8 cellular contexts compared by ENCODE assay signal in the genomic region with DNA sequence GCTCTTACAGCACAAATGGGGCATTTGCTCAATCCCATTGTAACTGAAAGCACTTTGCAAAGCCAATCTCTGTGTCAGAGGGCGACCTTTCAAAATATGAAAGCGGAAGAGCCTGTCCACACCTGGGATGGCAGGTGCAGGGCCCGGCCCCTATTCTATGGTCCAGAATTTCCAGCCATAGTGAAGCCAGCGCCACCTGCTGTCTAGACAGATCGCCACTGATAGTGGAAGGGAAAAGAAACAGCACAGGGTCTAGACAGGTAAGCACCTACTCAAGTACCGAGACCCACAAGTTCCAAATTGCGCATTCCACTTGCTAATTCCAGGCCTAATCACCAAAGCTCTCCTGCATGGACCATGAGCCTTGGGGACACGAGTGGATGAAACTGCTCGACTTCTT.
DNase-seq lines count a peak whose midpoint lies in the region; ATAC-seq and TF ChIP-seq lines count a peak whose summit lies in the region.

No MANE protein-coding gene starts in this region.

- intact Hi-C loops in CD14-positive monocyte (cut with micrococcal nuclease), result no loop called here
- intact Hi-C loops in left ventricle myocardium inferior (cut with micrococcal nuclease), result no loop called here

- no peaks in the 10 kb centered on the region for H3K36me3 Mint-ChIP-seq in CD14-positive monocyte

- ATAC-seq in GM19043 (IDR thresholded peaks at IDR 0.05; ENCODE audit: low read depth, unreplicated experiment) (peak; percentile 57), HG02973 (IDR thresholded peaks at IDR 0.05; ENCODE audit: unreplicated experiment) (no peak)

- H3K27ac ChIP-seq in left ventricle myocardium inferior (replicated peaks), result no peak overlapping the region
- H3K27ac ChIP-seq in effector memory CD4-positive, alpha-beta T cell (ENCODE audit: insufficient read depth, low read length, poor library complexity, severe bottlenecking), result no peak overlapping the region

- H3K27me3 Mint-ChIP-seq in CD14-positive monocyte (ENCODE audit: low read depth in 3 of 3), result peaks cover 0 to 5% (median 5%) of the 10 kb centered on the region in 3 donors

- H3K4me1 Mint-ChIP-seq in CD14-positive monocyte, result no peaks in the 10 kb centered on the region

- H3K4me3 Mint-ChIP-seq in CD14-positive monocyte, result no peak overlapping the region

- H3K9ac ChIP-seq in NT2/D1 (ENCODE audit: insufficient read length, low read depth), result no peak overlapping the region

- H3K4me3 ChIP-seq in NT2/D1 (ENCODE audit: insufficient read length, low read depth), result no peak overlapping the region
- H3K4me3 ChIP-seq in left ventricle myocardium inferior, result no peak overlapping the region
- H3K4me3 ChIP-seq in effector memory CD4-positive, alpha-beta T cell (ENCODE audit: insufficient read depth, low read depth, low read length, poor library complexity, severe bottlenecking), result no peak overlapping the region

- no peak for DNase-seq in CD14-positive monocyte (ENCODE audit: low spot score)
- DNase-seq in NT2/D1 (ENCODE audit: low read depth, low spot score), result peak; percentile 50
- no peak for DNase-seq in left ventricle myocardium inferior
- no peak for DNase-seq in NCI-H187 (lab: John Stamatoyannopoulos, UW)
- no peak for DNase-seq in effector memory CD4-positive, alpha-beta T cell
- no peak for DNase-seq in cerebellum (ENCODE audit: low spot score)

- H3K9me3 ChIP-seq in NT2/D1 (ENCODE audit: insufficient read depth, low read length), result no peaks in the 10 kb centered on the region
- no peaks in the 10 kb centered on the region for H3K9me3 ChIP-seq in left ventricle myocardium inferior (replicated peaks)
- no peaks in the 10 kb centered on the region for H3K9me3 ChIP-seq in effector memory CD4-positive, alpha-beta T cell (ENCODE audit: control insufficient read depth, low read length)

- peaks cover 0 to 1% (median 0%) of the 10 kb centered on the region in 7 donors for H3K9me3 Mint-ChIP-seq in CD14-positive monocyte

- no peaks in the 10 kb centered on the region for H3K4me1 ChIP-seq in NT2/D1 (ENCODE audit: insufficient read depth, insufficient read length)
- no peaks in the 10 kb centered on the region for H3K4me1 ChIP-seq in left ventricle myocardium inferior
- no peaks in the 10 kb centered on the region for H3K4me1 ChIP-seq in effector memory CD4-positive, alpha-beta T cell (ENCODE audit: control insufficient read depth, insufficient read depth, low read length, poor library complexity, severe bottlenecking)

- no peaks in the 10 kb centered on the region for H3K36me3 ChIP-seq in NT2/D1 (ENCODE audit: insufficient read depth, insufficient read length, low read length)
- no peaks in the 10 kb centered on the region for H3K36me3 ChIP-seq in left ventricle myocardium inferior
- no peaks in the 10 kb centered on the region for H3K36me3 ChIP-seq in effector memory CD4-positive, alpha-beta T cell (ENCODE audit: control insufficient read depth, insufficient read depth, low read length)

- TF ChIP-seq CTCF in CD14-positive monocyte (IDR thresholded peaks at IDR 0.05) (peak; percentile 30), left ventricle myocardium inferior (IDR thresholded peaks at IDR 0.05; ENCODE audit: borderline replicate concordance) (peak; percentile 64)

- H3K27me3 ChIP-seq in NT2/D1 (ENCODE audit: insufficient read depth, insufficient read length) (no peaks in the 10 kb centered on the region), left ventricle myocardium inferior (ENCODE audit: low read depth) (peaks cover 27% of the 10 kb centered on the region)
- H3K27me3 ChIP-seq in effector memory CD4-positive, alpha-beta T cell (replicated peaks; ENCODE audit: control insufficient read depth, insufficient read depth, low read length, poor library complexity, severe bottlenecking), result no peaks in the 10 kb centered on the region

- no peak overlapping the region for H3K27ac Mint-ChIP-seq in CD14-positive monocyte
